In the genomic region with DNA sequence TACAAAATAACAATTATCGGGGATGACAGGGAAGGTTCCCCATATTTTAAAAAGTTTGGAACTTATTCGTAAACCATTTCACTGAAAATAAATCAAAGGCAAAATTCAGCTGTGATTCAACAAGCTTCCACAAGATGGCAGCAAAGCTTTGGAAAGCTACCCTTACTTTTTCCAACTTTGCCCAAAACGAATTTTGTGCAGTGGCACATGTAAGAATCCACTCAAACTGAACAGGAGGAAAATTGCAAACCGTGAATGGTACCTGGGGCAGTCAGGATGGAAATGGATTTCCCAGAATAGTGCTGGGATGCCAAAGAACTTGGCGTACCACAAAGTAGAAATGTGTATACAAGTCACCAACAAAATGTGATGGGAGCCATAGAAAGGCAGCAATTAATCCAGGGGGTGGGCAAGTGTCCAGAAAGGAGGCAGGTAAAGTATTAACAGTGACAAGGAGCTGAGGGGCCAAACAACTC, we compare ENCODE assay signal across 7 cellular contexts. TPM values are rescaled to one million over a fixed set of nuclear protein-coding genes. Genes with fewer than 3 reads are reported as not detected.
DNase-seq lines count a peak whose midpoint lies in the region; ATAC-seq and TF ChIP-seq lines count a peak whose summit lies in the region.

No MANE protein-coding gene starts in this region.

- TF ChIP-seq CTCF in GM20000 (IDR thresholded peaks at IDR 0.05; ENCODE audit: extremely low read depth, missing control alignments) (peak; percentile 50), colonic mucosa (IDR thresholded peaks at IDR 0.05) (peak; percentile 76)

- intact Hi-C loops in colonic mucosa (cut with DNase I) (loop anchor here (5.0 kb wide), 2 partner anchors 140 to 195 kb away; partner anchors contain the start of gene TBC1D8), aorta (cut with DNase I) (loop anchor here (2.0 to 5.0 kb wide), 3 partner anchors 140 to 194 kb away; partner anchors contain the start of gene TBC1D8 (in 1 of the 2))

- DNase-seq in Caki2 (ENCODE audit: low read depth) (peak; percentile 35), GM20000 (ENCODE audit: low spot score) (no peak), RKO (ENCODE audit: low spot score) (peak; percentile 47), colonic mucosa (peak; percentile 44), medulla oblongata (ENCODE audit: extremely low spot score) (peak; percentile 64), aorta (no peak)
- DNase-seq in activated CD4-positive, CD25-positive, alpha-beta regulatory T cell (lab: John Stamatoyannopoulos, UW), result no peak

- no peak overlapping the region for H3K27ac ChIP-seq in colonic mucosa
- no peak overlapping the region for H3K27ac ChIP-seq in aorta (ENCODE audit: low read depth in 1 of 2, low read length in 2 of 2)

- H3K9ac ChIP-seq in colonic mucosa (ENCODE audit: low read depth in 2 of 2, low read length in 2 of 2), result no peak overlapping the region

- ATAC-seq in aorta (ENCODE audit: low FRiP score), result peak; percentile 56

- H3K4me3 ChIP-seq in colonic mucosa (no peak overlapping the region), aorta (ENCODE audit: low read length in 2 of 2) (no peak overlapping the region)

- H3K36me3 ChIP-seq in colonic mucosa, result no peaks in the 10 kb centered on the region
- H3K36me3 ChIP-seq in aorta (ENCODE audit: control insufficient read depth in 1 of 2, insufficient read depth in 2 of 2, low read length in 1 of 2), result peaks cover 0 to 3% of the 10 kb centered on the region in 2 donors

- H3K27me3 ChIP-seq in colonic mucosa (no peaks in the 10 kb centered on the region), aorta (ENCODE audit: control insufficient read depth in 1 of 2, insufficient read depth in 2 of 2, low read length in 1 of 2) (no peaks in the 10 kb centered on the region)

- no peaks in the 10 kb centered on the region for H3K4me1 ChIP-seq in colonic mucosa
- no peaks in the 10 kb centered on the region for H3K4me1 ChIP-seq in aorta (ENCODE audit: control insufficient read depth in 1 of 2, insufficient read depth in 2 of 2, low read length in 2 of 2)

- H3K9me3 ChIP-seq in colonic mucosa (no peaks in the 10 kb centered on the region), aorta (ENCODE audit: control insufficient read depth, low read length) (no peaks in the 10 kb centered on the region)

- in situ Hi-C loops in Caki2 (cut with HindIII; ENCODE audit: low pct_unique_long_range_greater_than_20kb, low sequenced_read_pairs), result no loop called here

- 28 to 29% methylated on average over 5 of the region's 5 CpGs for WGBS in aorta, 2 donors

RNA-seq across cellular contexts. Expression of gene RPL31, which starts 10.7 kb away (rescaled TPM):
- total RNA-seq in Caki2 (2014; rRNA removed; shearing (Covaris generic); ENCODE audit: low replicate concordance), result 1,520 and 1,830 TPM in 2 replicates
- total RNA-seq in colonic mucosa (1,000 to 10,000 TPM; 1,042 to 1,184 TPM), aorta (1,000 to 10,000 TPM; 1,008 to 1,106 TPM)
- polyA plus RNA-seq in aorta, result 1,000 to 10,000 TPM; 4,480 to 7,651 TPM

Comparison
In these comparisons a context has a peak if more than half of its experiments do, and no peak if none do; other contexts are left out.
1. DNase-seq: peak in Caki2 (single experiment), RKO (single experiment), colonic mucosa (single experiment) and medulla oblongata (single experiment); none in GM20000 (single experiment), aorta (0 of 2) and activated CD4-positive, CD25-positive, alpha-beta regulatory T cell (0 of 4).